Comparison of ENCODE assay signal across 1 cellular context in genomic region chr6:13574571-13575376, GRCh38.
TF ChIP-seq lines count a peak whose summit lies in the region.

TSS of gene SIRT5 (plus strand) at chr6:13574601. CDS start at chr6:13584111, 9,510 bp downstream.

TF ChIP-seq in K562, 482 proteins besides CTCF, POLR2A, EP300 and RAD21 (continued from another document and continues in another):
- peak; percentile 29; the same call in 1 of the 2 replicates for TF ChIP-seq ZNF395 (CRISPR knock-in tag; IDR thresholded peaks at IDR 0.05)
- TF ChIP-seq HOMEZ (CRISPR knock-in tag; IDR thresholded peaks at IDR 0.05), result no peak
- peak; percentile 26; the same call in 1 of the 2 replicates for TF ChIP-seq TCF3 (CRISPR knock-in tag; IDR thresholded peaks at IDR 0.05)
- TF ChIP-seq ZFX (CRISPR knock-in tag; IDR thresholded peaks at IDR 0.05), result peak; percentile 95
- no peak for TF ChIP-seq ZNF318 (IDR thresholded peaks at IDR 0.05; ENCODE audit: borderline replicate concordance in 1 of 2, low read depth in 1 of 2)
- TF ChIP-seq ZBTB12 (CRISPR knock-in tag; IDR thresholded peaks at IDR 0.05), result no peak
- TF ChIP-seq MBD1 (CRISPR knock-in tag; IDR thresholded peaks at IDR 0.05), result no peak
- no peak for TF ChIP-seq CCNT2 (IDR thresholded peaks at IDR 0.05; ENCODE audit: borderline replicate concordance, extremely low read depth, insufficient read length, low read depth, low read length)
- no peak; the same call in 1 of the 2 replicates for TF ChIP-seq RHOXF2B (CRISPR knock-in tag; conservative IDR thresholded peaks at IDR 0.05)
- no peak for TF ChIP-seq ZNF133 (CRISPR knock-in tag; IDR thresholded peaks at IDR 0.05)
- TF ChIP-seq ZBTB34 (CRISPR knock-in tag; IDR thresholded peaks at IDR 0.05), result no peak
- TF ChIP-seq TAF15 (IDR thresholded peaks at IDR 0.05; ENCODE audit: low read depth, low read length), result 0 out of 2 replicates have a peak, but pooled peaks have one; percentile 31
- no peak for TF ChIP-seq MAFG (tag; conservative IDR thresholded peaks at IDR 0.05)
- TF ChIP-seq BRF2 (IDR thresholded peaks at IDR 0.05; ENCODE audit: borderline replicate concordance, insufficient read depth, insufficient read length), result no peak
- TF ChIP-seq KLF13 (tag; IDR thresholded peaks at IDR 0.05; ENCODE audit: borderline replicate concordance, low read depth), result no peak; the same call in 1 of the 2 replicates
- TF ChIP-seq ZNF280A (IDR thresholded peaks at IDR 0.05; ENCODE audit: low read depth, partially characterized antibody), result no peak
- peak; percentile 11; the same call in 1 of the 2 replicates for TF ChIP-seq ZSCAN29 (IDR thresholded peaks at IDR 0.05)
- no peak for TF ChIP-seq ZNF77 (CRISPR knock-in tag; IDR thresholded peaks at IDR 0.05)
- no peak for TF ChIP-seq C11orf30 (IDR thresholded peaks at IDR 0.05; ENCODE audit: low read depth)
- TF ChIP-seq RFX7 (CRISPR knock-in tag; IDR thresholded peaks at IDR 0.05), result no peak
- peak; percentile 38; the same call in 1 of the 2 replicates for TF ChIP-seq ATF7 (IDR thresholded peaks at IDR 0.05)
- TF ChIP-seq SRSF9 (IDR thresholded peaks at IDR 0.05; ENCODE audit: borderline replicate concordance, low read depth, low read length), result no peak
- TF ChIP-seq TAL1 (IDR thresholded peaks at IDR 0.05), result no peak
- no peak for TF ChIP-seq PPARD (CRISPR knock-in tag; IDR thresholded peaks at IDR 0.05)
- TF ChIP-seq ZBTB43 (CRISPR knock-in tag; IDR thresholded peaks at IDR 0.05), result no peak
- no peak; the same call in 1 of the 2 replicates for TF ChIP-seq STAT5A (IDR thresholded peaks at IDR 0.05; ENCODE audit: borderline replicate concordance, low read length)
- TF ChIP-seq SRSF1 (IDR thresholded peaks at IDR 0.05; ENCODE audit: low read depth, low read length), result no peak
- TF ChIP-seq ZNF398 (CRISPR knock-in tag; IDR thresholded peaks at IDR 0.05), result no peak
- TF ChIP-seq GABPB1 (CRISPR knock-in tag; IDR thresholded peaks at IDR 0.05), result peak; percentile 84
- 0 out of 2 replicates have a peak, but pooled peaks have one; percentile 40 for TF ChIP-seq HBP1 (CRISPR knock-in tag; IDR thresholded peaks at IDR 0.05)
